Comparison of ENCODE assay signal across 1 cellular context in the genomic region with DNA sequence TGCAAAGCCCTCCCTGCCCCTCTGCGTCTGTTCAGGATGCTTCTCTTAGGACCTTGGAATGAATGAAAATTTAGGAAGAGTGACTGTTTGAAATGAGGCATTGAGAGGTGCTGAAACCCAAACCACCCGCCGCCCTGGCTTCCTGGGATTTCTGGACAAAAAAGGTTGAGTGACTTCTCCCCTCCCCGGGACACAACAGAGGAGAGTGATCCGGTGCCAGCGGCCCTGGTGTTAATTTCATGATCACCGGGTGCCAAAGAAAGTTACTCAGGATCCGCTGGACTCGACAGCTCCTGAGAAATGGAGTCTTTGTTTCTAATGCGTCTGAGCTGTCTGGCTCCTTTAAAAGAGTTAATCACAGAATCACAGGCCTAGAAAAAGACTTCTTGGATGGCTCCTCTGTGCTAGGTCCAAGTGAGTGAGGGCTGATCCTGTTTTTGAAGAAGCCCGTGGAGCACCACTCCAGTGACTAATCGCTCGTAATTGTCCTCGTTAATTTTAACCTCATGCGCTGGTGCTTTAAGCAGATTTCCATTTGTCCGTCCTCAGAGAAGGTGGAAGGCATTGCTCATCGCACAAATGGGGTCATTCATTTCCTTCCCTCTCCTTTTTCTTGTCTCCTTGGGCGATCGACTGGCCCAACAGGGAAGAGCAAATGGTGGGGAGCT.
TF ChIP-seq lines count a peak whose summit lies in the region.

No MANE protein-coding gene starts in this region.

TF ChIP-seq in GM23338, 12 proteins besides CTCF, POLR2A, EP300 and RAD21 (continued from another document):
- TF ChIP-seq, protein P1, sequence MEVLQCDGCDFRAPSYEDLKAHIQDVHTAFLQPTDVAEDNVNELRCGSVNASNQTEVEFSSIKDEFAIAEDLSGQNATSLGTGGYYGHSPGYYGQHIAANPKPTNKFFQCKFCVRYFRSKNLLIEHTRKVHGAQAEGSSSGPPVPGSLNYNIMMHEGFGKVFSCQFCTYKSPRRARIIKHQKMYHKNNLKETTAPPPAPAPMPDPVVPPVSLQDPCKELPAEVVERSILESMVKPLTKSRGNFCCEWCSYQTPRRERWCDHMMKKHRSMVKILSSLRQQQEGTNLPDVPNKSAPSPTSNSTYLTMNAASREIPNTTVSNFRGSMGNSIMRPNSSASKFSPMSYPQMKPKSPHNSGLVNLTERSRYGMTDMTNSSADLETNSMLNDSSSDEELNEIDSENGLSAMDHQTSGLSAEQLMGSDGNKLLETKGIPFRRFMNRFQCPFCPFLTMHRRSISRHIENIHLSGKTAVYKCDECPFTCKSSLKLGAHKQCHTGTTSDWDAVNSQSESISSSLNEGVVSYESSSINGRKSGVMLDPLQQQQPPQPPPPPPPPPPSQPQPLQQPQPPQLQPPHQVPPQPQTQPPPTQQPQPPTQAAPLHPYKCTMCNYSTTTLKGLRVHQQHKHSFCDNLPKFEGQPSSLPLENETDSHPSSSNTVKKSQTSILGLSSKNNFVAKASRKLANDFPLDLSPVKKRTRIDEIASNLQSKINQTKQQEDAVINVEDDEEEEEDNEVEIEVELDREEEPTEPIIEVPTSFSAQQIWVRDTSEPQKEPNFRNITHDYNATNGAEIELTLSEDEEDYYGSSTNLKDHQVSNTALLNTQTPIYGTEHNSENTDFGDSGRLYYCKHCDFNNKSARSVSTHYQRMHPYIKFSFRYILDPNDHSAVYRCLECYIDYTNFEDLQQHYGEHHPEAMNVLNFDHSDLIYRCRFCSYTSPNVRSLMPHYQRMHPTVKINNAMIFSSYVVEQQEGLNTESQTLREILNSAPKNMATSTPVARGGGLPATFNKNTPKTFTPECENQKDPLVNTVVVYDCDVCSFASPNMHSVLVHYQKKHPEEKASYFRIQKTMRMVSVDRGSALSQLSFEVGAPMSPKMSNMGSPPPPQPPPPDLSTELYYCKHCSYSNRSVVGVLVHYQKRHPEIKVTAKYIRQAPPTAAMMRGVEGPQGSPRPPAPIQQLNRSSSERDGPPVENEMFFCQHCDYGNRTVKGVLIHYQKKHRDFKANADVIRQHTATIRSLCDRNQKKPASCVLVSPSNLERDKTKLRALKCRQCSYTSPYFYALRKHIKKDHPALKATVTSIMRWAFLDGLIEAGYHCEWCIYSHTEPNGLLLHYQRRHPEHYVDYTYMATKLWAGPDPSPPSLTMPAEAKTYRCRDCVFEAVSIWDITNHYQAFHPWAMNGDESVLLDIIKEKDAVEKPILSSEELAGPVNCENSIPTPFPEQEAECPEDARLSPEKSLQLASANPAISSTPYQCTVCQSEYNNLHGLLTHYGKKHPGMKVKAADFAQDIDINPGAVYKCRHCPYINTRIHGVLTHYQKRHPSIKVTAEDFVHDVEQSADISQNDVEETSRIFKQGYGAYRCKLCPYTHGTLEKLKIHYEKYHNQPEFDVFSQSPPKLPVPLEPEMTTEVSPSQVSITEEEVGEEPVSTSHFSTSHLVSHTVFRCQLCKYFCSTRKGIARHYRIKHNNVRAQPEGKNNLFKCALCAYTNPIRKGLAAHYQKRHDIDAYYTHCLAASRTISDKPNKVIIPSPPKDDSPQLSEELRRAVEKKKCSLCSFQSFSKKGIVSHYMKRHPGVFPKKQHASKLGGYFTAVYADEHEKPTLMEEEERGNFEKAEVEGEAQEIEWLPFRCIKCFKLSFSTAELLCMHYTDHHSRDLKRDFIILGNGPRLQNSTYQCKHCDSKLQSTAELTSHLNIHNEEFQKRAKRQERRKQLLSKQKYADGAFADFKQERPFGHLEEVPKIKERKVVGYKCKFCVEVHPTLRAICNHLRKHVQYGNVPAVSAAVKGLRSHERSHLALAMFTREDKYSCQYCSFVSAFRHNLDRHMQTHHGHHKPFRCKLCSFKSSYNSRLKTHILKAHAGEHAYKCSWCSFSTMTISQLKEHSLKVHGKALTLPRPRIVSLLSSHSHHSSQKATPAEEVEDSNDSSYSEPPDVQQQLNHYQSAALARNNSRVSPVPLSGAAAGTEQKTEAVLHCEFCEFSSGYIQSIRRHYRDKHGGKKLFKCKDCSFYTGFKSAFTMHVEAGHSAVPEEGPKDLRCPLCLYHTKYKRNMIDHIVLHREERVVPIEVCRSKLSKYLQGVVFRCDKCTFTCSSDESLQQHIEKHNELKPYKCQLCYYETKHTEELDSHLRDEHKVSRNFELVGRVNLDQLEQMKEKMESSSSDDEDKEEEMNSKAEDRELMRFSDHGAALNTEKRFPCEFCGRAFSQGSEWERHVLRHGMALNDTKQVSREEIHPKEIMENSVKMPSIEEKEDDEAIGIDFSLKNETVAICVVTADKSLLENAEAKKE (CRISPR knock-in tag; IDR thresholded peaks at IDR 0.05), result no peak
- TF ChIP-seq, protein P2, sequence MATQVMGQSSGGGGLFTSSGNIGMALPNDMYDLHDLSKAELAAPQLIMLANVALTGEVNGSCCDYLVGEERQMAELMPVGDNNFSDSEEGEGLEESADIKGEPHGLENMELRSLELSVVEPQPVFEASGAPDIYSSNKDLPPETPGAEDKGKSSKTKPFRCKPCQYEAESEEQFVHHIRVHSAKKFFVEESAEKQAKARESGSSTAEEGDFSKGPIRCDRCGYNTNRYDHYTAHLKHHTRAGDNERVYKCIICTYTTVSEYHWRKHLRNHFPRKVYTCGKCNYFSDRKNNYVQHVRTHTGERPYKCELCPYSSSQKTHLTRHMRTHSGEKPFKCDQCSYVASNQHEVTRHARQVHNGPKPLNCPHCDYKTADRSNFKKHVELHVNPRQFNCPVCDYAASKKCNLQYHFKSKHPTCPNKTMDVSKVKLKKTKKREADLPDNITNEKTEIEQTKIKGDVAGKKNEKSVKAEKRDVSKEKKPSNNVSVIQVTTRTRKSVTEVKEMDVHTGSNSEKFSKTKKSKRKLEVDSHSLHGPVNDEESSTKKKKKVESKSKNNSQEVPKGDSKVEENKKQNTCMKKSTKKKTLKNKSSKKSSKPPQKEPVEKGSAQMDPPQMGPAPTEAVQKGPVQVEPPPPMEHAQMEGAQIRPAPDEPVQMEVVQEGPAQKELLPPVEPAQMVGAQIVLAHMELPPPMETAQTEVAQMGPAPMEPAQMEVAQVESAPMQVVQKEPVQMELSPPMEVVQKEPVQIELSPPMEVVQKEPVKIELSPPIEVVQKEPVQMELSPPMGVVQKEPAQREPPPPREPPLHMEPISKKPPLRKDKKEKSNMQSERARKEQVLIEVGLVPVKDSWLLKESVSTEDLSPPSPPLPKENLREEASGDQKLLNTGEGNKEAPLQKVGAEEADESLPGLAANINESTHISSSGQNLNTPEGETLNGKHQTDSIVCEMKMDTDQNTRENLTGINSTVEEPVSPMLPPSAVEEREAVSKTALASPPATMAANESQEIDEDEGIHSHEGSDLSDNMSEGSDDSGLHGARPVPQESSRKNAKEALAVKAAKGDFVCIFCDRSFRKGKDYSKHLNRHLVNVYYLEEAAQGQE (IDR thresholded peaks at IDR 0.05; ENCODE audit: unreplicated experiment), result no peak
- TF ChIP-seq ZNF331 (CRISPR knock-in tag; IDR thresholded peaks at IDR 0.05; ENCODE audit: low read depth) (no peak), NANOG (IDR thresholded peaks at IDR 0.05; ENCODE audit: borderline replicate concordance) (no peak), POLR2AphosphoS5 (IDR thresholded peaks at IDR 0.05; ENCODE audit: low read depth) (no peak), EZH2 (IDR thresholded peaks at IDR 0.05; ENCODE audit: low read depth, unreplicated experiment) (no peak)
